1 cellular context compared by ENCODE assay signal in genomic region chr5:139796061-139796806, GRCh38.
TF ChIP-seq lines count a peak whose summit lies in the region.

No MANE protein-coding gene starts in this region.

TF ChIP-seq in Ishikawa, 13 proteins besides CTCF, POLR2A, EP300 and RAD21 (continued from another document):
- no peak for TF ChIP-seq REST (IDR thresholded peaks at IDR 0.05; ENCODE audit: low read depth)
